1 cellular context compared by ENCODE assay signal in genomic region chr20:833450-834150, GRCh38.
TF ChIP-seq lines count a peak whose summit lies in the region.

TSS of gene FAM110A (plus strand) at chr20:833715. CDS start at chr20:844805, 11,090 bp downstream.

TF ChIP-seq in WTC11, 78 proteins besides CTCF, POLR2A, EP300 and RAD21 (continued from another document):
- TF ChIP-seq ARID4B (CRISPR knock-in tag; IDR thresholded peaks at IDR 0.05; ENCODE audit: borderline replicate concordance) (peak; percentile 36; the same call in 1 of the 2 replicates), ZNF317 (CRISPR knock-in tag; IDR thresholded peaks at IDR 0.05; ENCODE audit: borderline replicate concordance, low read depth) (no peak), HMGA2 (CRISPR knock-in tag; IDR thresholded peaks at IDR 0.05) (no peak), ZNF121 (CRISPR knock-in tag; IDR thresholded peaks at IDR 0.05) (no peak), KAT7 (CRISPR knock-in tag; IDR thresholded peaks at IDR 0.05; ENCODE audit: borderline replicate concordance) (no peak), ZBTB21 (CRISPR knock-in tag; IDR thresholded peaks at IDR 0.05; ENCODE audit: borderline replicate concordance) (no peak), NFATC4 (CRISPR knock-in tag; IDR thresholded peaks at IDR 0.05) (no peak), ZSCAN18 (CRISPR knock-in tag; IDR thresholded peaks at IDR 0.05) (no peak), MXD4 (CRISPR knock-in tag; IDR thresholded peaks at IDR 0.05; ENCODE audit: borderline replicate concordance) (no peak), MYBL2 (CRISPR knock-in tag; IDR thresholded peaks at IDR 0.05) (peak; percentile 32; the same call in 1 of the 2 replicates), GTF2I (CRISPR knock-in tag; conservative IDR thresholded peaks at IDR 0.05) (no peak), NR2C2 (CRISPR knock-in tag; IDR thresholded peaks at IDR 0.05) (no peak), FOXJ3 (CRISPR knock-in tag; IDR thresholded peaks at IDR 0.05; ENCODE audit: borderline replicate concordance) (no peak), SOX15 (CRISPR knock-in tag; IDR thresholded peaks at IDR 0.05) (no peak), ZMAT4 (CRISPR knock-in tag; IDR thresholded peaks at IDR 0.05) (no peak), CREB1 (CRISPR knock-in tag; IDR thresholded peaks at IDR 0.05) (no peak), NFE2L1 (CRISPR knock-in tag; IDR thresholded peaks at IDR 0.05) (no peak), ATF6 (CRISPR knock-in tag; IDR thresholded peaks at IDR 0.05) (no peak), MAX (CRISPR knock-in tag; IDR thresholded peaks at IDR 0.05) (peak; percentile 67; the same call in 1 of the 2 replicates)
- TF ChIP-seq, protein P1, sequence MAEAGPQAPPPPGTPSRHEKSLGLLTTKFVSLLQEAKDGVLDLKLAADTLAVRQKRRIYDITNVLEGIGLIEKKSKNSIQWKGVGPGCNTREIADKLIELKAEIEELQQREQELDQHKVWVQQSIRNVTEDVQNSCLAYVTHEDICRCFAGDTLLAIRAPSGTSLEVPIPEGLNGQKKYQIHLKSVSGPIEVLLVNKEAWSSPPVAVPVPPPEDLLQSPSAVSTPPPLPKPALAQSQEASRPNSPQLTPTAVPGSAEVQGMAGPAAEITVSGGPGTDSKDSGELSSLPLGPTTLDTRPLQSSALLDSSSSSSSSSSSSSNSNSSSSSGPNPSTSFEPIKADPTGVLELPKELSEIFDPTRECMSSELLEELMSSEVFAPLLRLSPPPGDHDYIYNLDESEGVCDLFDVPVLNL (CRISPR knock-in tag; IDR thresholded peaks at IDR 0.05; ENCODE audit: borderline replicate concordance, low read depth): peak; percentile 96
- TF ChIP-seq, protein P2, sequence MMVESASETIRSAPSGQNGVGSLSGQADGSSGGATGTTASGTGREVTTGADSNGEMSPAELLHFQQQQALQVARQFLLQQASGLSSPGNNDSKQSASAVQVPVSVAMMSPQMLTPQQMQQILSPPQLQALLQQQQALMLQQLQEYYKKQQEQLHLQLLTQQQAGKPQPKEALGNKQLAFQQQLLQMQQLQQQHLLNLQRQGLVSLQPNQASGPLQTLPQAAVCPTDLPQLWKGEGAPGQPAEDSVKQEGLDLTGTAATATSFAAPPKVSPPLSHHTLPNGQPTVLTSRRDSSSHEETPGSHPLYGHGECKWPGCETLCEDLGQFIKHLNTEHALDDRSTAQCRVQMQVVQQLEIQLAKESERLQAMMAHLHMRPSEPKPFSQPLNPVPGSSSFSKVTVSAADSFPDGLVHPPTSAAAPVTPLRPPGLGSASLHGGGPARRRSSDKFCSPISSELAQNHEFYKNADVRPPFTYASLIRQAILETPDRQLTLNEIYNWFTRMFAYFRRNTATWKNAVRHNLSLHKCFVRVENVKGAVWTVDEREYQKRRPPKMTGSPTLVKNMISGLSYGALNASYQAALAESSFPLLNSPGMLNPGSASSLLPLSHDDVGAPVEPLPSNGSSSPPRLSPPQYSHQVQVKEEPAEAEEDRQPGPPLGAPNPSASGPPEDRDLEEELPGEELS (CRISPR knock-in tag; IDR thresholded peaks at IDR 0.05): no peak
- TF ChIP-seq, protein P3, sequence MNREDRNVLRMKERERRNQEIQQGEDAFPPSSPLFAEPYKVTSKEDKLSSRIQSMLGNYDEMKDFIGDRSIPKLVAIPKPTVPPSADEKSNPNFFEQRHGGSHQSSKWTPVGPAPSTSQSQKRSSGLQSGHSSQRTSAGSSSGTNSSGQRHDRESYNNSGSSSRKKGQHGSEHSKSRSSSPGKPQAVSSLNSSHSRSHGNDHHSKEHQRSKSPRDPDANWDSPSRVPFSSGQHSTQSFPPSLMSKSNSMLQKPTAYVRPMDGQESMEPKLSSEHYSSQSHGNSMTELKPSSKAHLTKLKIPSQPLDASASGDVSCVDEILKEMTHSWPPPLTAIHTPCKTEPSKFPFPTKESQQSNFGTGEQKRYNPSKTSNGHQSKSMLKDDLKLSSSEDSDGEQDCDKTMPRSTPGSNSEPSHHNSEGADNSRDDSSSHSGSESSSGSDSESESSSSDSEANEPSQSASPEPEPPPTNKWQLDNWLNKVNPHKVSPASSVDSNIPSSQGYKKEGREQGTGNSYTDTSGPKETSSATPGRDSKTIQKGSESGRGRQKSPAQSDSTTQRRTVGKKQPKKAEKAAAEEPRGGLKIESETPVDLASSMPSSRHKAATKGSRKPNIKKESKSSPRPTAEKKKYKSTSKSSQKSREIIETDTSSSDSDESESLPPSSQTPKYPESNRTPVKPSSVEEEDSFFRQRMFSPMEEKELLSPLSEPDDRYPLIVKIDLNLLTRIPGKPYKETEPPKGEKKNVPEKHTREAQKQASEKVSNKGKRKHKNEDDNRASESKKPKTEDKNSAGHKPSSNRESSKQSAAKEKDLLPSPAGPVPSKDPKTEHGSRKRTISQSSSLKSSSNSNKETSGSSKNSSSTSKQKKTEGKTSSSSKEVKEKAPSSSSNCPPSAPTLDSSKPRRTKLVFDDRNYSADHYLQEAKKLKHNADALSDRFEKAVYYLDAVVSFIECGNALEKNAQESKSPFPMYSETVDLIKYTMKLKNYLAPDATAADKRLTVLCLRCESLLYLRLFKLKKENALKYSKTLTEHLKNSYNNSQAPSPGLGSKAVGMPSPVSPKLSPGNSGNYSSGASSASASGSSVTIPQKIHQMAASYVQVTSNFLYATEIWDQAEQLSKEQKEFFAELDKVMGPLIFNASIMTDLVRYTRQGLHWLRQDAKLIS (CRISPR knock-in tag; IDR thresholded peaks at IDR 0.05; ENCODE audit: borderline replicate concordance): no peak
- TF ChIP-seq, protein P4, sequence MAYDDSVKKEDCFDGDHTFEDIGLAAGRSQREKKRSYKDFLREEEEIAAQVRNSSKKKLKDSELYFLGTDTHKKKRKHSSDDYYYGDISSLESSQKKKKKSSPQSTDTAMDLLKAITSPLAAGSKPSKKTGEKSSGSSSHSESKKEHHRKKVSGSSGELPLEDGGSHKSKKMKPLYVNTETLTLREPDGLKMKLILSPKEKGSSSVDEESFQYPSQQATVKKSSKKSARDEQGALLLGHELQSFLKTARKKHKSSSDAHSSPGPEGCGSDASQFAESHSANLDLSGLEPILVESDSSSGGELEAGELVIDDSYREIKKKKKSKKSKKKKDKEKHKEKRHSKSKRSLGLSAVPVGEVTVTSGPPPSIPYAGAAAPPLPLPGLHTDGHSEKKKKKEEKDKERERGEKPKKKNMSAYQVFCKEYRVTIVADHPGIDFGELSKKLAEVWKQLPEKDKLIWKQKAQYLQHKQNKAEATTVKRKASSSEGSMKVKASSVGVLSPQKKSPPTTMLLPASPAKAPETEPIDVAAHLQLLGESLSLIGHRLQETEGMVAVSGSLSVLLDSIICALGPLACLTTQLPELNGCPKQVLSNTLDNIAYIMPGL (CRISPR knock-in tag; IDR thresholded peaks at IDR 0.05): no peak; the same call in 1 of the 2 replicates
- TF ChIP-seq, protein P5, sequence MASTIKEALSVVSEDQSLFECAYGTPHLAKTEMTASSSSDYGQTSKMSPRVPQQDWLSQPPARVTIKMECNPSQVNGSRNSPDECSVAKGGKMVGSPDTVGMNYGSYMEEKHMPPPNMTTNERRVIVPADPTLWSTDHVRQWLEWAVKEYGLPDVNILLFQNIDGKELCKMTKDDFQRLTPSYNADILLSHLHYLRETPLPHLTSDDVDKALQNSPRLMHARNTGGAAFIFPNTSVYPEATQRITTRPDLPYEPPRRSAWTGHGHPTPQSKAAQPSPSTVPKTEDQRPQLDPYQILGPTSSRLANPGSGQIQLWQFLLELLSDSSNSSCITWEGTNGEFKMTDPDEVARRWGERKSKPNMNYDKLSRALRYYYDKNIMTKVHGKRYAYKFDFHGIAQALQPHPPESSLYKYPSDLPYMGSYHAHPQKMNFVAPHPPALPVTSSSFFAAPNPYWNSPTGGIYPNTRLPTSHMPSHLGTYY (CRISPR knock-in tag; IDR thresholded peaks at IDR 0.05): no peak
- TF ChIP-seq, protein P6, sequence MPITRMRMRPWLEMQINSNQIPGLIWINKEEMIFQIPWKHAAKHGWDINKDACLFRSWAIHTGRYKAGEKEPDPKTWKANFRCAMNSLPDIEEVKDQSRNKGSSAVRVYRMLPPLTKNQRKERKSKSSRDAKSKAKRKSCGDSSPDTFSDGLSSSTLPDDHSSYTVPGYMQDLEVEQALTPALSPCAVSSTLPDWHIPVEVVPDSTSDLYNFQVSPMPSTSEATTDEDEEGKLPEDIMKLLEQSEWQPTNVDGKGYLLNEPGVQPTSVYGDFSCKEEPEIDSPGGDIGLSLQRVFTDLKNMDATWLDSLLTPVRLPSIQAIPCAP (CRISPR knock-in tag; IDR thresholded peaks at IDR 0.05): no peak
